ENCODE assay signal across 27 cellular contexts in genomic region chr16:27862953-27863352, GRCh38.
"Had no signal": no experiment of that assay in that cellular context is flagged by ENCODE, and none has a peak within 500 bp of the region (broad histone marks: within the 10 kb centered on the region; RNA-seq: fewer than 3 reads in every experiment).

No MANE protein-coding gene starts in this region.

- H3K4me1 ChIP-seq: suprapubic skin, testis, thyroid gland, tibial artery, tibial nerve, transverse colon, uterus, vagina had no signal

- H3K9me3 ChIP-seq: testis, thyroid gland, upper lobe of right lung had no signal

- FAIRE-seq: urothelium cell line had no signal

- H3K27me3 ChIP-seq: stomach, suprapubic skin, testis, thyroid gland, tibial artery, tibial nerve, transverse colon, upper lobe of left lung, upper lobe of right lung, uterus, vagina had no signal

- ATAC-seq: stimulated activated effector memory CD8-positive, alpha-beta T cell treated with anti-CD3 and anti-CD28 coated beads, Interleukin-12 subunit alpha, Interleukin-12 subunit beta, amount 100 ng/mL, for 72 hours; stimulated activated memory B cell treated with anti-CD40 and anti-IgM and Interleukin-4, amounts not matched to agents 10 μg/mL and 1 μg/mL and 100 μg/mL, for 72 hours; stimulated activated naive B cell treated with anti-CD40 and anti-IgM and Interleukin-4, amounts not matched to agents 10 μg/mL and 1 μg/mL and 100 μg/mL, for 72 hours; stimulated activated naive CD8-positive, alpha-beta T cell treated with anti-CD3 and anti-CD28 coated beads, Interleukin-15, amount 100 ng/mL, for 72 hours; stimulated activated naive CD8-positive, alpha-beta T cell treated with anti-CD3 and anti-CD28 coated beads, Interleukin-15, Interleukin-2, amounts not matched to agents 100 U/mL and 50 U/mL, for 24 hours; upper lobe of right lung had no signal

- DNase-seq: stimulated activated CD4-positive, alpha-beta T cell treated with anti-CD3 and anti-CD28 coated beads, Interleukin-2, amount 100 ng/mL, for 48 hours; stimulated activated CD4-positive, alpha-beta T cell treated with anti-CD3 and anti-CD28 coated beads, Interleukin-4, amount 100 ng/mL, for 1 hour; stimulated activated CD4-positive, alpha-beta T cell treated with anti-CD3 and anti-CD28 coated beads, Interleukin-4, amount 100 ng/mL, for 24 hours; stimulated activated CD4-positive, alpha-beta T cell treated with anti-CD3 and anti-CD28 coated beads, Interleukin-4, amount 100 ng/mL, for 4 hours; stimulated activated CD8-positive, alpha-beta memory T cell treated with anti-CD3 and anti-CD28 coated beads, Interleukin-4, amount 100 ng/mL, for 48 hours; stimulated activated naive B cell treated with anti-CD40 and anti-IgM and Interleukin-4, amounts not matched to agents 10 μg/mL and 1 μg/mL and 100 μg/mL, for 72 hours; stimulated activated naive CD4-positive, alpha-beta T cell; stimulated activated naive CD4-positive, alpha-beta T cell treated with Interleukin-2 at 50 U/mL for 16 hours; stimulated activated naive CD8-positive, alpha-beta T cell treated with anti-CD3 and anti-CD28 coated beads, Interleukin-15, amount 100 ng/mL, for 72 hours; stimulated activated naive CD8-positive, alpha-beta T cell treated with anti-CD3 and anti-CD28 coated beads, Interleukin-15, Interleukin-2, amounts not matched to agents 100 U/mL and 50 U/mL, for 24 hours; stomach; substantia nigra; testis; thyroid gland; tibial artery; transverse colon; trophoblast cell; upper lobe of left lung; upper lobe of right lung; uterus had no signal

- H3K27ac ChIP-seq: stomach, suprapubic skin, testis, thoracic aorta, thyroid gland, tibial artery, tibial nerve, transverse colon, upper lobe of left lung, upper lobe of right lung, uterus, vagina had no signal

- H3K36me3 ChIP-seq: stomach, suprapubic skin, thoracic aorta, thyroid gland, tibial artery, tibial nerve, transverse colon, upper lobe of left lung, upper lobe of right lung, uterus, vagina had no signal

- H3K4me3 ChIP-seq: stomach, suprapubic skin, testis, thoracic aorta, thyroid gland, tibial artery, tibial nerve, transverse colon, upper lobe of left lung, upper lobe of right lung, uterus, vagina had no signal
